8 cellular contexts compared by ENCODE assay signal in the genomic region with DNA sequence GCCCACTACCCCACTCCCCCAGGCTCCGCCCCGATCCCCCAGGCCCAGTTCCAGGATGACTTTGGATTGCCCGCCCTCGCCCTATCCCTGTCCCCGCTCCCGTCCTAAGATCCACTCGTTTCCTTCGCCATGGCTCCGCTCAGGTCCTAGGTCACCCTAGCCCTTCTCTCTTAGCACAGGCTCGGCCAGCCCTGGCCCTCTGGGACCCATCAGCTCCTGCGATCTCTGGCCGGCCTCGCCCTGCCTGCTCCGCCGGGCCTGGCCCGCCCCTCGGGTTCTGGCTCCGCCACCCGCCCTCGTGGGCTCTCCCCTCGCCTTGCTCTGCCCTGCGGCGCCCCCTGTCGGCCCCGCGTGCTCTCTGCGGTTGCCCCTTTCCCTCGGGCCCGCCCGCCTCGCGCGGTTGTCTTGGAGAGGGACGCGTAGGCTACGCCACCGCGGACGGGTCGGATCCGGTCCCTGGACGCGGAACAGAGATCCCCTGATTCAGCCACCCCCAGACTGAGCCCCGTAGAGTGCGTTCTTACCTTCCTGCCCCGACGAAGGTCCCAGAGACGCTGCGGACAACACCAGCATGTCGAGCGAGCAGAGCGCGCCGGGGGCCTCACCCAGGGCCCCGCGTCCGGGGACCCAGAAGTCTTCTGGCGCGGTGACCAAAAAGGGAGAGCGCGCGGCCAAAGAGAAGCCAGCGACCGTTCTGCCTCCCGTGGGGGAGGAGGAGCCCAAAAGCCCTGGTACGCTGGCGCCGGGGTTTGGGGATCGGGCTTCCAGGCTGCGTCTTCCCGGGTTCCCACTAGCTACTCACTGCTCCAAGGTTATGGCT. TPM values are rescaled to one million over a fixed set of nuclear protein-coding genes. Genes with fewer than 3 reads are reported as not detected.
DNase-seq lines count a peak whose midpoint lies in the region; ATAC-seq, FAIRE-seq and TF ChIP-seq lines count a peak whose summit lies in the region.

LRRC71 (plus strand) TSS at position 400 of the 820 bp plus-strand sequence; CDS start at position 572, 172 bp downstream.

- no peaks in the 10 kb centered on the region for H3K79me2 ChIP-seq in OCI-LY1 (ENCODE audit: insufficient read depth, low read length)

- no peaks in the 10 kb centered on the region for H3F3A ChIP-seq in OCI-LY1 (ENCODE audit: insufficient read depth, low read length)

- H3K9me3 Mint-ChIP-seq in activated T-helper 17 cell treated with anti-CD3 and anti-CD28 coated beads, Interleukin-2, amount 50 U/mL, for 72 hours = no peaks in the 10 kb centered on the region
- H3K9me3 Mint-ChIP-seq in neural crest cell = no peaks in the 10 kb centered on the region

- H3K9ac ChIP-seq in OCI-LY1 (ENCODE audit: low read length) = no peak within 1 kb of the TSS

- H3K4me2 ChIP-seq in OCI-LY1 (ENCODE audit: low read length) = no peak within 1 kb of the TSS

- ATAC-seq in activated T-helper 17 cell treated with anti-CD3 and anti-CD28 coated beads, Interleukin-2, amount 50 U/mL, for 72 hours (replicated peaks) = peak; percentile 80
- no peak for ATAC-seq in GM18502 (IDR thresholded peaks at IDR 0.05; ENCODE audit: poor library complexity, unreplicated experiment)

- H3K4me3 ChIP-seq in OCI-LY1 (ENCODE audit: low read depth, low read length, poor library complexity, severe bottlenecking) (no peak within 1 kb of the TSS), foreskin fibroblast (ENCODE audit: low read depth in 1 of 2, low read length in 2 of 2) (peak within 1 kb of the TSS; percentile 9 to 38)

- TF ChIP-seq CTCF in 22Rv1 (IDR thresholded peaks at IDR 0.05) = peak; percentile 100
- TF ChIP-seq CTCF in OCI-LY1 (IDR thresholded peaks at IDR 0.05; ENCODE audit: low read length) = peak; percentile 65
- peak; percentile 86 for TF ChIP-seq CTCF in foreskin fibroblast (IDR thresholded peaks at IDR 0.05; ENCODE audit: low read depth, low read length)
- peak; percentile 92 for TF ChIP-seq CTCF in neural crest cell (conservative IDR thresholded peaks at IDR 0.05)

- H3K27me3 ChIP-seq in OCI-LY1 (ENCODE audit: insufficient read depth, low read length) = peaks cover 3% of the 10 kb centered on the region; the same call in 1 of the 2 replicates

- no peak within 1 kb of the TSS for H3K27ac Mint-ChIP-seq in activated T-helper 17 cell treated with anti-CD3 and anti-CD28 coated beads, Interleukin-2, amount 50 U/mL, for 72 hours
- H3K27ac Mint-ChIP-seq in neural crest cell (ENCODE audit: unreplicated experiment) = no peak within 1 kb of the TSS

- H3K9me3 ChIP-seq in OCI-LY1 (ENCODE audit: low read length) = no peaks in the 10 kb centered on the region

- no peak within 1 kb of the TSS for H3K27ac ChIP-seq in 22Rv1
- H3K27ac ChIP-seq in OCI-LY1 (ENCODE audit: low read depth, low read length, poor library complexity, severe bottlenecking) = no peak within 1 kb of the TSS

- no peaks in the 10 kb centered on the region for H3K9me2 ChIP-seq in OCI-LY1 (ENCODE audit: low read depth, low read length)

- no peak within 1 kb of the TSS for H2AFZ ChIP-seq in OCI-LY1 (ENCODE audit: low read length)

- no peaks in the 10 kb centered on the region for H4K20me1 ChIP-seq in OCI-LY1 (ENCODE audit: insufficient read depth, low read length)

- no peaks in the 10 kb centered on the region for H3K36me3 Mint-ChIP-seq in activated T-helper 17 cell treated with anti-CD3 and anti-CD28 coated beads, Interleukin-2, amount 50 U/mL, for 72 hours (ENCODE audit: low read depth)
- H3K36me3 Mint-ChIP-seq in neural crest cell (ENCODE audit: low read depth) = no peaks in the 10 kb centered on the region

- peak; percentile 44 for DNase-seq in GM19239 (ENCODE audit: insufficient read length, low spot score)
- peak; percentile 67 to 92 for DNase-seq in foreskin fibroblast
- peak; percentile 85 for DNase-seq in neural crest cell (ENCODE audit: low read depth, low spot score)
- peak; percentile 52 for DNase-seq in superior temporal gyrus (ENCODE audit: extremely low spot score)

- no peaks in the 10 kb centered on the region for H3K36me3 ChIP-seq in OCI-LY1 (ENCODE audit: insufficient read depth, low read length)

- FAIRE-seq in GM19239 (lab: Jason Lieb, UNC) = no peak

- peaks cover 3% of the 10 kb centered on the region for H3K4me1 Mint-ChIP-seq in activated T-helper 17 cell treated with anti-CD3 and anti-CD28 coated beads, Interleukin-2, amount 50 U/mL, for 72 hours
- peaks cover 5% of the 10 kb centered on the region for H3K4me1 Mint-ChIP-seq in neural crest cell

- H3K4me3 Mint-ChIP-seq in activated T-helper 17 cell treated with anti-CD3 and anti-CD28 coated beads, Interleukin-2, amount 50 U/mL, for 72 hours = no peak within 1 kb of the TSS
- H3K4me3 Mint-ChIP-seq in neural crest cell = peak within 1 kb of the TSS; percentile 39

- no peaks in the 10 kb centered on the region for H3K4me1 ChIP-seq in OCI-LY1 (ENCODE audit: insufficient read depth, low read length, severe bottlenecking)

- H3K27me3 Mint-ChIP-seq in activated T-helper 17 cell treated with anti-CD3 and anti-CD28 coated beads, Interleukin-2, amount 50 U/mL, for 72 hours = peaks cover 51% of the 10 kb centered on the region
- H3K27me3 Mint-ChIP-seq in neural crest cell (ENCODE audit: low read depth) = peaks cover 81% of the 10 kb centered on the region

RNA-seq across cellular contexts. Expression of gene LRRC71, which starts in this region (rescaled TPM):
- total RNA-seq in activated T-helper 17 cell treated with anti-CD3 and anti-CD28 coated beads, Interleukin-2, amount 50 U/mL, for 72 hours = not detected
- not detected in 2 replicates for total RNA-seq in neural crest cell

Comparison
In these comparisons a context has a peak if more than half of its experiments do, and no peak if none do; other contexts are left out.
1. Peak in ATAC-seq in activated T-helper 17 cell treated with anti-CD3 and anti-CD28 coated beads, Interleukin-2, amount 50 U/mL, for 72 hours; RNA of the gene not detected or under 1 TPM.
2. Peak in DNase-seq in neural crest cell; RNA of the gene not detected or under 1 TPM.